Comparison of ENCODE assay signal across 2 cellular contexts in the genomic region with DNA sequence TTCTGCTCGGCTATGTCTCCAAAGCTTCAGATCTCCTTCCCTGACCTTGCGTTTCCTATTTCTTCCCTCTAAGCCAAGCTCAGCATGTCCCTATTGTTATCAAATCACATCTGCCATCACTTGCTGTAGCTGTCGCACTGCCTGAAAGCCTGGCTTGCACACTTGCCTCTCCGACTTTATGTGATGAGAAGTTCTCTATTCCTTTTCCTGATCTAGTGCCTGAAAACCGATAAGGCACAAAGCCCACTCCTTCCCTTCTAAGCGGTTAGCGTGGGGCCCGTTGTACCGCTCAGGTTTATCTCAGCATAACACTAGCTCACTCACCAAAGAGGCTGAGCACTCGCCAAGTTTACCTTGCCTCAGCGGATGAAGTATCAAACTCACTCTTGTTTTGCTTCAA.
TF ChIP-seq lines count a peak whose summit lies in the region.

No MANE protein-coding gene starts in this region.

TF ChIP-seq in A549, 52 proteins besides CTCF, POLR2A, EP300 and RAD21:
- TF ChIP-seq CEBPB (IDR thresholded peaks at IDR 0.05) (no peak), TP53 (CRISPR knock-in tag; IDR thresholded peaks at IDR 0.05) (no peak), HOXB5 (CRISPR knock-in tag; IDR thresholded peaks at IDR 0.05) (no peak), ZFP36 (IDR thresholded peaks at IDR 0.05; ENCODE audit: borderline replicate concordance, partially characterized antibody) (no peak), GATA3 (IDR thresholded peaks at IDR 0.05; ENCODE audit: borderline replicate concordance) (no peak), SMC3 (IDR thresholded peaks at IDR 0.05) (no peak)

TF ChIP-seq in HEK293, 187 proteins besides CTCF, POLR2A, EP300 and RAD21 (continued from another document):
- TF ChIP-seq ZNF324 (tag by site-specific recombination; IDR thresholded peaks at IDR 0.05) (no peak), ZNF335 (tag by site-specific recombination; conservative IDR thresholded peaks at IDR 0.05) (peak; percentile 89), ZNF830 (tag by site-specific recombination; IDR thresholded peaks at IDR 0.05; ENCODE audit: low read depth) (no peak), PRDM4 (tag by site-specific recombination; IDR thresholded peaks at IDR 0.05) (no peak)
